ENCODE assay signal across 18 cellular contexts in genomic region chr2:201154615-201155014, GRCh38. TPM values are rescaled to one million over a fixed set of nuclear protein-coding genes. Genes with fewer than 3 reads are reported as not detected.
DNase-seq lines count a peak whose midpoint lies in the region; ATAC-seq, FAIRE-seq and TF ChIP-seq lines count a peak whose summit lies in the region.
"Had no signal": no experiment of that assay in that cellular context is flagged by ENCODE, and none has a peak within 500 bp of the region (broad histone marks: within the 10 kb centered on the region; RNA-seq: fewer than 3 reads in every experiment).

No MANE protein-coding gene starts in this region.

- no peak for TF ChIP-seq POLR2A in gastrocnemius medialis (IDR thresholded peaks at IDR 0.05)

- H3K4me1 Mint-ChIP-seq in activated CD8-positive, alpha-beta memory T cell treated with anti-CD3 and anti-CD28 coated beads, Interleukin-2, amount 10 ng/mL, durations not matched to agents 7 days and 5 days: peaks cover 36% of the 10 kb centered on the region
- peaks cover 42% of the 10 kb centered on the region for H3K4me1 Mint-ChIP-seq in endothelial cell (ENCODE audit: unreplicated experiment)

- H3K9me3 ChIP-seq in Karpas-422 (ENCODE audit: low read length) (no peaks in the 10 kb centered on the region), gastrocnemius medialis (no peaks in the 10 kb centered on the region)
- H3K9me3 ChIP-seq: esophagus muscularis mucosa had no signal

- TF ChIP-seq CTCF in endothelial cell (IDR thresholded peaks at IDR 0.05; ENCODE audit: unreplicated experiment) (no peak), gastrocnemius medialis (IDR thresholded peaks at IDR 0.05 in 4 of 5, conservative IDR thresholded peaks at IDR 0.05 in 1 of 5) (no peak)

- peaks cover 2% of the 10 kb centered on the region for H3K9me3 Mint-ChIP-seq in activated CD8-positive, alpha-beta memory T cell treated with anti-CD3 and anti-CD28 coated beads, Interleukin-2, amount 10 ng/mL, durations not matched to agents 7 days and 5 days (ENCODE audit: low read depth)
- no peaks in the 10 kb centered on the region for H3K9me3 Mint-ChIP-seq in endothelial cell (ENCODE audit: unreplicated experiment)

- H3K79me2 ChIP-seq in Karpas-422 (ENCODE audit: low read length): no peaks in the 10 kb centered on the region

- CTCF ChIA-PET in activated CD8-positive, alpha-beta memory T cell treated with anti-CD3 and anti-CD28 coated beads, Interleukin-2, amount 10 ng/mL, durations not matched to agents 7 days and 5 days (lab: Charles Lee): interaction anchor here (0.7 to 2.7 kb wide), 5 partner anchors 10 to 249 kb away, joined by 3 to 11 read pairs (median 4); no protein-coding TSS in a partner anchor

- H3K27me3 Mint-ChIP-seq in activated CD8-positive, alpha-beta memory T cell treated with anti-CD3 and anti-CD28 coated beads, Interleukin-2, amount 10 ng/mL, durations not matched to agents 7 days and 5 days: no peaks in the 10 kb centered on the region
- no peaks in the 10 kb centered on the region for H3K27me3 Mint-ChIP-seq in endothelial cell (ENCODE audit: unreplicated experiment)

- H3K27ac Mint-ChIP-seq in activated CD8-positive, alpha-beta memory T cell treated with anti-CD3 and anti-CD28 coated beads, Interleukin-2, amount 10 ng/mL, durations not matched to agents 7 days and 5 days: peak overlapping the region; percentile 30
- no peak overlapping the region for H3K27ac Mint-ChIP-seq in endothelial cell (ENCODE audit: unreplicated experiment)

- no peak overlapping the region for H3K4me3 Mint-ChIP-seq in activated CD8-positive, alpha-beta memory T cell treated with anti-CD3 and anti-CD28 coated beads, Interleukin-2, amount 10 ng/mL, durations not matched to agents 7 days and 5 days
- H3K4me3 Mint-ChIP-seq in endothelial cell (ENCODE audit: unreplicated experiment): peak overlapping the region; percentile 79

- H3K4me1 ChIP-seq in Karpas-422 (ENCODE audit: low read length) (peaks cover 77% of the 10 kb centered on the region), gastrocnemius medialis (peaks cover 31 to 55% of the 10 kb centered on the region in 2 donors)

- H3K4me2 ChIP-seq in Karpas-422 (ENCODE audit: low read depth, low read length, poor library complexity, severe bottlenecking): no peak overlapping the region

- H3K4me3 ChIP-seq in Karpas-422 (ENCODE audit: low read length) (no peak overlapping the region), gastrocnemius medialis (no peak overlapping the region)
- H3K4me3 ChIP-seq: esophagus muscularis mucosa, SK-N-MC had no signal

- in situ Hi-C loops in gastrocnemius medialis (cut with MboI; ENCODE audit: low sequenced_read_pairs in 4 of 4): loop anchor here in 1 of 4 donors (5.0 kb wide), 1 partner anchor 37 kb away; the partner anchor contains the start of gene CFLAR

- no peaks in the 10 kb centered on the region for H3K27me3 ChIP-seq in Karpas-422 (ENCODE audit: low read length)
- no peaks in the 10 kb centered on the region for H3K27me3 ChIP-seq in gastrocnemius medialis
- H3K27me3 ChIP-seq: esophagus muscularis mucosa had no signal

- no peak overlapping the region for H2AFZ ChIP-seq in Karpas-422 (ENCODE audit: low read length)

- no peaks in the 10 kb centered on the region for H4K20me1 ChIP-seq in Karpas-422 (ENCODE audit: insufficient read depth, low read depth, low read length)

- H3K36me3 Mint-ChIP-seq in activated CD8-positive, alpha-beta memory T cell treated with anti-CD3 and anti-CD28 coated beads, Interleukin-2, amount 10 ng/mL, durations not matched to agents 7 days and 5 days: peaks cover 57% of the 10 kb centered on the region
- peaks cover 64% of the 10 kb centered on the region for H3K36me3 Mint-ChIP-seq in endothelial cell (ENCODE audit: low read depth, unreplicated experiment)

- ATAC-seq in activated CD8-positive, alpha-beta memory T cell treated with anti-CD3 and anti-CD28 coated beads, Interleukin-2, amount 10 ng/mL, durations not matched to agents 7 days and 5 days: no peak
- ATAC-seq in gastrocnemius medialis: no peak
- ATAC-seq: left colon had no signal

- FAIRE-seq in RCC 7860 (lab: Jason Lieb, UNC): no peak
- FAIRE-seq: colon, G401.6 had no signal

- intact Hi-C loops in gastrocnemius medialis (cut with DNase I; ENCODE audit: low total_unique reads): no loop called here

- no peak for DNase-seq in activated CD8-positive, alpha-beta memory T cell treated with anti-CD3 and anti-CD28 coated beads, Interleukin-2, amount 10 ng/mL, durations not matched to agents 7 days and 5 days
- DNase-seq in activated CD8-positive, alpha-beta memory T cell treated with anti-CD3 and anti-CD28 coated beads for 24 hours: no peak
- DNase-seq in Karpas-422: no peak
- DNase-seq in endothelial cell (ENCODE audit: low spot score): no peak
- no peak for DNase-seq in gastrocnemius medialis
- DNase-seq in activated gamma-delta T cell treated with Interleukin-2 at 50 U/mL for 16 hours: no peak
- no peak for DNase-seq in NCI-H526 (lab: John Stamatoyannopoulos, UW)
- no peak for DNase-seq in RCC 7860 (ENCODE audit: low spot score)
- DNase-seq: aorta; hypothalamus; left colon; NCI-H345; stimulated activated CD4-positive, alpha-beta T cell treated with anti-CD3 and anti-CD28 coated beads, Interleukin-2, amount 100 ng/mL, for 24 hours; trophoblast cell had no signal

- H3K36me3 ChIP-seq in Karpas-422 (ENCODE audit: insufficient read depth, low read length): 0 out of 2 replicates have a peak, but pooled peaks cover 5% of the 10 kb centered on the region
- H3K36me3 ChIP-seq in gastrocnemius medialis: peaks cover 10 to 95% of the 10 kb centered on the region in 2 donors

- no peaks in the 10 kb centered on the region for H3K9me2 ChIP-seq in Karpas-422 (replicated peaks; ENCODE audit: insufficient read depth, low read length)

- no peak overlapping the region for H3K9ac ChIP-seq in Karpas-422 (ENCODE audit: low read length)

- H3K27ac ChIP-seq in Karpas-422 (ENCODE audit: low read length) (peak overlapping the region; percentile 91), gastrocnemius medialis (peak overlapping the region; percentile 21 to 81 (median 56))
- H3K27ac ChIP-seq: SK-N-MC had no signal

RNA-seq across cellular contexts. Expression of gene CASP10, which starts 28.3 kb away (rescaled TPM):
- total RNA-seq in activated CD8-positive, alpha-beta memory T cell treated with anti-CD3 and anti-CD28 coated beads, Interleukin-2, amount 10 ng/mL, durations not matched to agents 7 days and 5 days: 10 to 100 TPM; 26.6 to 37.4 TPM
- total RNA-seq in Karpas-422 (2014; rRNA removed; shearing (Covaris generic); ENCODE audit: low replicate concordance): 0.48 and 5.2 TPM in 2 replicates
- total RNA-seq in endothelial cell (ENCODE audit: unreplicated experiment) (38.6 TPM), gastrocnemius medialis (1 to 10 TPM; 2.4 to 7.3 (median 3.6) TPM)

RNA-seq across cellular contexts. Expression of gene CFLAR, which starts 38.7 kb away (rescaled TPM):
- total RNA-seq in activated CD8-positive, alpha-beta memory T cell treated with anti-CD3 and anti-CD28 coated beads, Interleukin-2, amount 10 ng/mL, durations not matched to agents 7 days and 5 days: 100 to 1,000 TPM; 193 to 242 TPM
- total RNA-seq in Karpas-422 (2014; rRNA removed; shearing (Covaris generic); ENCODE audit: low replicate concordance): 62.6 and 63.5 TPM in 2 replicates
- 241 TPM for total RNA-seq in endothelial cell (ENCODE audit: unreplicated experiment)
- total RNA-seq in gastrocnemius medialis: 100 to 1,000 TPM; 298 to 491 (median 352) TPM
